Comparison of ENCODE assay signal across 8 cellular contexts in the genomic region with DNA sequence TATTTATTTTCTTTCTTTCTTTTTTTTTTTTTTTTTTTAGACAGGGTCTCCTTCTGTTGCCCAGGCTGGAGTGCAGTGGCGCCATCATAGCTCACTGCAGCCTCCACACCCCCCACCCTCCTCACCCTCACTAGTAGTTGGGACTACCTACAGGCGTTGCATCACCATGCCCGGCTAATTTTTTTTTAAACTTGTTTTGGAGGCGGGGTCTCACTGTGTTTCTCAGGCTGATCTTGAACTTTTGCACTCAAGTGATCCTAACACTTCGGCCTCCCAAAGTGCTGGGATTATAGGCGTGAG. TPM values are rescaled to one million over a fixed set of nuclear protein-coding genes. Genes with fewer than 3 reads are reported as not detected.
A peak's percentile ranks its signal among the peaks of the same experiment; 100 is the strongest.
DNase-seq lines count a peak whose midpoint lies in the region; ATAC-seq and TF ChIP-seq lines count a peak whose summit lies in the region.

No MANE protein-coding gene starts in this region.

- H3K36me3 Mint-ChIP-seq in nephron progenitor cell (ENCODE audit: low read depth) = no peaks in the 10 kb centered on the region

- H3K27me3 ChIP-seq in effector memory CD4-positive, alpha-beta T cell (replicated peaks; ENCODE audit: control insufficient read depth, insufficient read depth, low read length, poor library complexity, severe bottlenecking) = peaks cover 26% of the 10 kb centered on the region

- no peak overlapping the region for H3K27ac ChIP-seq in effector memory CD4-positive, alpha-beta T cell (ENCODE audit: insufficient read depth, low read length, poor library complexity, severe bottlenecking)

- H3K4me3 ChIP-seq in effector memory CD4-positive, alpha-beta T cell (ENCODE audit: insufficient read depth, low read depth, low read length, poor library complexity, severe bottlenecking) = peak overlapping the region; percentile 80

- H3K4me1 Mint-ChIP-seq in nephron progenitor cell = no peaks in the 10 kb centered on the region

- no peaks in the 10 kb centered on the region for H3K36me3 ChIP-seq in effector memory CD4-positive, alpha-beta T cell (ENCODE audit: control insufficient read depth, insufficient read depth, low read length)

- peak; percentile 38 for ATAC-seq in GM19395 (IDR thresholded peaks at IDR 0.05; ENCODE audit: unreplicated experiment)

- H3K27ac Mint-ChIP-seq in nephron progenitor cell = no peak overlapping the region

- DNase-seq in MV-4-11 (lab: John Stamatoyannopoulos, UW) (peak; percentile 75), nephron progenitor cell (no peak), NCI-H1436 treated with DMSO at 0.1 percent for 48 hours (lab: John Stamatoyannopoulos, UW) (no peak), C1 segment of cervical spinal cord (lab: John Stamatoyannopoulos, UW) (no peak), SK-N-DZ (ENCODE audit: low spot score) (no peak)
- DNase-seq in effector memory CD4-positive, alpha-beta T cell = no peak
- DNase-seq in activated CD8-positive, alpha-beta memory T cell treated with anti-CD3 and anti-CD28 coated beads for 24 hours = no peak

- H3K9me3 ChIP-seq in effector memory CD4-positive, alpha-beta T cell (ENCODE audit: control insufficient read depth, low read length) = no peaks in the 10 kb centered on the region

- peaks cover 9% of the 10 kb centered on the region for H3K4me1 ChIP-seq in effector memory CD4-positive, alpha-beta T cell (ENCODE audit: control insufficient read depth, insufficient read depth, low read length, poor library complexity, severe bottlenecking)

- peaks cover 30% of the 10 kb centered on the region for H3K27me3 Mint-ChIP-seq in nephron progenitor cell (ENCODE audit: low read depth, poor library complexity)

- no peak for TF ChIP-seq CTCF in nephron progenitor cell (IDR thresholded peaks at IDR 0.05)

- H3K4me3 Mint-ChIP-seq in nephron progenitor cell = peak overlapping the region; percentile 64

- no peaks in the 10 kb centered on the region for H3K9me3 Mint-ChIP-seq in nephron progenitor cell

RNA-seq across cellular contexts. Expression of a gene that starts 33.6 kb away (rescaled TPM):
- not detected in 2 replicates for polyA plus RNA-seq in SK-N-DZ (2014; cell fraction: cytosol; rRNA removed)
- polyA plus RNA-seq in SK-N-DZ (2014; cell fraction: nucleus; rRNA removed) = not detected in 2 replicates
